ENCODE assay signal across 1 cellular context in genomic region chr1:158809862-158810261, GRCh38.
TF ChIP-seq lines count a peak whose summit lies in the region.

No MANE protein-coding gene starts in this region.

TF ChIP-seq in K562, 482 proteins besides CTCF, POLR2A, EP300 and RAD21:
- TF ChIP-seq ZNF830 (CRISPR knock-in tag; IDR thresholded peaks at IDR 0.05) (no peak), CEBPG (CRISPR knock-in tag; IDR thresholded peaks at IDR 0.05) (no peak), CEBPG (tag; conservative IDR thresholded peaks at IDR 0.05 in 1 of 2, IDR thresholded peaks at IDR 0.05 in 1 of 2) (0 out of 4 replicates have a peak, but pooled peaks of 1 of the 2 experiments have one; percentile 8)
